1 cellular context compared by ENCODE assay signal in the genomic region with DNA sequence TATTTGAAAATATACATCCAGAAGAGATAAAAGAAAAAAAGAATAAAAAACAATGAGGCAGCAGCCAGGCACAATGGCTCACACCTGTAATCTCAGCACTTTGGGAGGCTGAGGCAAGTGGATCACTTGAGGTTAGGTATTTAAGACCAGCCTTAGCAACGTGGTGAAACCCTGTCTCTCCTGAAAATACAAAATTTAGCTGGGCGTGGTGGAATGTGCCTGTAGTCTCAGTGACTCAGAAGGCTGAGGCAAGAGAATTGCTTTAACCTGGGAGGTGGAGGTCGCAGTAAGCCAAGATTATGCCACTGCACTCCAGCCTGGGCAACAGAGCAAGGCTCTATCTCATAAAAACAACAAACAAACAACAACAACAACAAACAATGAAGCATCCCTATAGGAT.
TF ChIP-seq lines count a peak whose summit lies in the region.

No MANE protein-coding gene starts in this region.

TF ChIP-seq in GM23338, 12 proteins besides CTCF, POLR2A, EP300 and RAD21:
- TF ChIP-seq, protein P1, sequence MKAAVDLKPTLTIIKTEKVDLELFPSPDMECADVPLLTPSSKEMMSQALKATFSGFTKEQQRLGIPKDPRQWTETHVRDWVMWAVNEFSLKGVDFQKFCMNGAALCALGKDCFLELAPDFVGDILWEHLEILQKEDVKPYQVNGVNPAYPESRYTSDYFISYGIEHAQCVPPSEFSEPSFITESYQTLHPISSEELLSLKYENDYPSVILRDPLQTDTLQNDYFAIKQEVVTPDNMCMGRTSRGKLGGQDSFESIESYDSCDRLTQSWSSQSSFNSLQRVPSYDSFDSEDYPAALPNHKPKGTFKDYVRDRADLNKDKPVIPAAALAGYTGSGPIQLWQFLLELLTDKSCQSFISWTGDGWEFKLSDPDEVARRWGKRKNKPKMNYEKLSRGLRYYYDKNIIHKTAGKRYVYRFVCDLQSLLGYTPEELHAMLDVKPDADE (IDR thresholded peaks at IDR 0.05), result no peak
- TF ChIP-seq POLR2AphosphoS5 (IDR thresholded peaks at IDR 0.05; ENCODE audit: low read depth), result no peak
- TF ChIP-seq ZNF331 (CRISPR knock-in tag; IDR thresholded peaks at IDR 0.05; ENCODE audit: low read depth), result no peak
